In the genomic region with DNA sequence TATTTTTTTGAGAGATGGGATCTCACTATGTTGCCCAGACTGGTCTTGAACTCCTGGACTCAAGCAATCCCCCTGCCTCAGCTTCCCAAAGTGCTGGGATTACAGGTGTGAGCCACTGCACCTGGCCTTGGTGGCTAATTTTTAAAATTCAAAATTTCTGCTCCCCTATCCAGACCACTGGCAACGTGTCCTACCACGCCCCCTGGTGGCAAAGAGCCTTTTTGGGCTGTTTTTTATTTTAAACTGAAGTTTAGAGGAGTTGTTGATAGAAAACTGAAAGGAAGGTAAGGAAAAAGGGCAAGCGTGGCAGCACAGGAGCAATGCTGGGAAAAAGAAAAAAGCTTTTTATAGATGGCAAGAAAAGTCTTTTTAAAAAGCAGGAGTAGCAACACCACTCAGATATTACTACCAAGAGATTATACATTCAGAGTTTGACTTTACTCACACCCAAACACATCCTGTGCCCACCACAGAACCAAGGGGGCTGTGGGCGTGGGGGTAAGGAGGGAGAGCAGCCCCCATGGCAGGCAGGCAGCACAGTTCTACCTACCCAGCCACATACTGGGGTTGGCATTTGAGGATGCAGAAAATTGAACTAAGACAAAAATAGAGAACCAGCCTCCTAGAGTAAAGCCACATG, we compare ENCODE assay signal across 1 cellular context.
TF ChIP-seq lines count a peak whose summit lies in the region.

No MANE protein-coding gene starts in this region.

TF ChIP-seq in HepG2, 621 proteins besides CTCF, POLR2A, EP300 and RAD21:
- TF ChIP-seq ERF (CRISPR knock-in tag; IDR thresholded peaks at IDR 0.05): peak; percentile 19; the same call in 1 of the 2 replicates
- TF ChIP-seq, protein P1, sequence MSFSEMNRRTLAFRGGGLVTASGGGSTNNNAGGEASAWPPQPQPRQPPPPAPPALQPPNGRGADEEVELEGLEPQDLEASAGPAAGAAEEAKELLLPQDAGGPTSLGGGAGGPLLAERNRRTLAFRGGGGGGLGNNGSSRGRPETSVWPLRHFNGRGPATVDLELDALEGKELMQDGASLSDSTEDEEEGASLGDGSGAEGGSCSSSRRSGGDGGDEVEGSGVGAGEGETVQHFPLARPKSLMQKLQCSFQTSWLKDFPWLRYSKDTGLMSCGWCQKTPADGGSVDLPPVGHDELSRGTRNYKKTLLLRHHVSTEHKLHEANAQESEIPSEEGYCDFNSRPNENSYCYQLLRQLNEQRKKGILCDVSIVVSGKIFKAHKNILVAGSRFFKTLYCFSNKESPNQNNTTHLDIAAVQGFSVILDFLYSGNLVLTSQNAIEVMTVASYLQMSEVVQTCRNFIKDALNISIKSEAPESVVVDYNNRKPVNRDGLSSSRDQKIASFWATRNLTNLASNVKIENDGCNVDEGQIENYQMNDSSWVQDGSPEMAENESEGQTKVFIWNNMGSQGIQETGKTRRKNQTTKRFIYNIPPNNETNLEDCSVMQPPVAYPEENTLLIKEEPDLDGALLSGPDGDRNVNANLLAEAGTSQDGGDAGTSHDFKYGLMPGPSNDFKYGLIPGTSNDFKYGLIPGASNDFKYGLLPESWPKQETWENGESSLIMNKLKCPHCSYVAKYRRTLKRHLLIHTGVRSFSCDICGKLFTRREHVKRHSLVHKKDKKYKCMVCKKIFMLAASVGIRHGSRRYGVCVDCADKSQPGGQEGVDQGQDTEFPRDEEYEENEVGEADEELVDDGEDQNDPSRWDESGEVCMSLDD (CRISPR knock-in tag; IDR thresholded peaks at IDR 0.05; ENCODE audit: borderline replicate concordance): peak; percentile 39; the same call in 1 of the 2 replicates
- 0 out of 2 replicates have a peak, but pooled peaks have one; percentile 22 for TF ChIP-seq ELF1 (CRISPR knock-in tag; IDR thresholded peaks at IDR 0.05)
- TF ChIP-seq NR2F1 (CRISPR knock-in tag; IDR thresholded peaks at IDR 0.05): no peak
- no peak for TF ChIP-seq ZNF713 (CRISPR knock-in tag; IDR thresholded peaks at IDR 0.05)
- TF ChIP-seq, protein P2, sequence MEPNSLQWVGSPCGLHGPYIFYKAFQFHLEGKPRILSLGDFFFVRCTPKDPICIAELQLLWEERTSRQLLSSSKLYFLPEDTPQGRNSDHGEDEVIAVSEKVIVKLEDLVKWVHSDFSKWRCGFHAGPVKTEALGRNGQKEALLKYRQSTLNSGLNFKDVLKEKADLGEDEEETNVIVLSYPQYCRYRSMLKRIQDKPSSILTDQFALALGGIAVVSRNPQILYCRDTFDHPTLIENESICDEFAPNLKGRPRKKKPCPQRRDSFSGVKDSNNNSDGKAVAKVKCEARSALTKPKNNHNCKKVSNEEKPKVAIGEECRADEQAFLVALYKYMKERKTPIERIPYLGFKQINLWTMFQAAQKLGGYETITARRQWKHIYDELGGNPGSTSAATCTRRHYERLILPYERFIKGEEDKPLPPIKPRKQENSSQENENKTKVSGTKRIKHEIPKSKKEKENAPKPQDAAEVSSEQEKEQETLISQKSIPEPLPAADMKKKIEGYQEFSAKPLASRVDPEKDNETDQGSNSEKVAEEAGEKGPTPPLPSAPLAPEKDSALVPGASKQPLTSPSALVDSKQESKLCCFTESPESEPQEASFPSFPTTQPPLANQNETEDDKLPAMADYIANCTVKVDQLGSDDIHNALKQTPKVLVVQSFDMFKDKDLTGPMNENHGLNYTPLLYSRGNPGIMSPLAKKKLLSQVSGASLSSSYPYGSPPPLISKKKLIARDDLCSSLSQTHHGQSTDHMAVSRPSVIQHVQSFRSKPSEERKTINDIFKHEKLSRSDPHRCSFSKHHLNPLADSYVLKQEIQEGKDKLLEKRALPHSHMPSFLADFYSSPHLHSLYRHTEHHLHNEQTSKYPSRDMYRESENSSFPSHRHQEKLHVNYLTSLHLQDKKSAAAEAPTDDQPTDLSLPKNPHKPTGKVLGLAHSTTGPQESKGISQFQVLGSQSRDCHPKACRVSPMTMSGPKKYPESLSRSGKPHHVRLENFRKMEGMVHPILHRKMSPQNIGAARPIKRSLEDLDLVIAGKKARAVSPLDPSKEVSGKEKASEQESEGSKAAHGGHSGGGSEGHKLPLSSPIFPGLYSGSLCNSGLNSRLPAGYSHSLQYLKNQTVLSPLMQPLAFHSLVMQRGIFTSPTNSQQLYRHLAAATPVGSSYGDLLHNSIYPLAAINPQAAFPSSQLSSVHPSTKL (CRISPR knock-in tag; IDR thresholded peaks at IDR 0.05): peak; percentile 30; the same call in 1 of the 2 replicates
- peak; percentile 20 for TF ChIP-seq ASH2L (IDR thresholded peaks at IDR 0.05; ENCODE audit: insufficient read length, low read depth, low read length)
- TF ChIP-seq ESRRA (CRISPR knock-in tag; IDR thresholded peaks at IDR 0.05; ENCODE audit: low read depth): no peak
- 0 out of 2 replicates have a peak, but pooled peaks have one; percentile 26 for TF ChIP-seq GABPB1 (CRISPR knock-in tag; IDR thresholded peaks at IDR 0.05)
- no peak for TF ChIP-seq ZNF431 (CRISPR knock-in tag; IDR thresholded peaks at IDR 0.05; ENCODE audit: borderline replicate concordance, low read depth)
- 0 out of 2 replicates have a peak, but pooled peaks have one; percentile 31 for TF ChIP-seq ZNF605 (CRISPR knock-in tag; IDR thresholded peaks at IDR 0.05)
- TF ChIP-seq GATAD2A (CRISPR knock-in tag; IDR thresholded peaks at IDR 0.05): peak; percentile 47; the same call in 1 of the 2 replicates
- TF ChIP-seq ZNF121 (CRISPR knock-in tag; IDR thresholded peaks at IDR 0.05): peak; percentile 61
- TF ChIP-seq SMC3 (IDR thresholded peaks at IDR 0.05; ENCODE audit: low read length): peak; percentile 69
- TF ChIP-seq, protein P3, sequence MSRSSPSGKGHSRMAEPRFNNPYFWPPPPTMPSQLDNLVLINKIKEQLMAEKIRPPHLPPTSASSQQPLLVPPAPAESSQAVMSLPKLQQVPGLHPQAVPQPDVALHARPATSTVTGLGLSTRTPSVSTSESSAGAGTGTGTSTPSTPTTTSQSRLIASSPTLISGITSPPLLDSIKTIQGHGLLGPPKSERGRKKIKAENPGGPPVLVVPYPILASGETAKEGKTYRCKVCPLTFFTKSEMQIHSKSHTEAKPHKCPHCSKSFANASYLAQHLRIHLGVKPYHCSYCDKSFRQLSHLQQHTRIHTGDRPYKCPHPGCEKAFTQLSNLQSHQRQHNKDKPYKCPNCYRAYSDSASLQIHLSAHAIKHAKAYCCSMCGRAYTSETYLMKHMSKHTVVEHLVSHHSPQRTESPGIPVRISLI (CRISPR knock-in tag; IDR thresholded peaks at IDR 0.05; ENCODE audit: borderline replicate concordance): peak; percentile 12; the same call in 1 of the 2 replicates
- TF ChIP-seq ZNF891 (CRISPR knock-in tag; IDR thresholded peaks at IDR 0.05): no peak
- TF ChIP-seq, protein P4, sequence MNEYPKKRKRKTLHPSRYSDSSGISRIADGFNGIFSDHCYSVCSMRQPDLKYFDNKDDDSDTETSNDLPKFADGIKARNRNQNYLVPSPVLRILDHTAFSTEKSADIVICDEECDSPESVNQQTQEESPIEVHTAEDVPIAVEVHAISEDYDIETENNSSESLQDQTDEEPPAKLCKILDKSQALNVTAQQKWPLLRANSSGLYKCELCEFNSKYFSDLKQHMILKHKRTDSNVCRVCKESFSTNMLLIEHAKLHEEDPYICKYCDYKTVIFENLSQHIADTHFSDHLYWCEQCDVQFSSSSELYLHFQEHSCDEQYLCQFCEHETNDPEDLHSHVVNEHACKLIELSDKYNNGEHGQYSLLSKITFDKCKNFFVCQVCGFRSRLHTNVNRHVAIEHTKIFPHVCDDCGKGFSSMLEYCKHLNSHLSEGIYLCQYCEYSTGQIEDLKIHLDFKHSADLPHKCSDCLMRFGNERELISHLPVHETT (CRISPR knock-in tag; conservative IDR thresholded peaks at IDR 0.05): peak; percentile 46; the same call in 1 of the 2 replicates
- TF ChIP-seq STAG1 (CRISPR knock-in tag; IDR thresholded peaks at IDR 0.05): peak; percentile 77
- TF ChIP-seq MED1 (CRISPR knock-in tag; IDR thresholded peaks at IDR 0.05): peak; percentile 37; the same call in 1 of the 2 replicates
- TF ChIP-seq HDAC2 (CRISPR knock-in tag; IDR thresholded peaks at IDR 0.05): no peak
- no peak for TF ChIP-seq LCORL (IDR thresholded peaks at IDR 0.05)
- TF ChIP-seq LCORL (CRISPR knock-in tag; IDR thresholded peaks at IDR 0.05): peak; percentile 50; the same call in 1 of the 2 replicates
- TF ChIP-seq MIXL1 (CRISPR knock-in tag; IDR thresholded peaks at IDR 0.05): 0 out of 2 replicates have a peak, but pooled peaks have one; percentile 10
- TF ChIP-seq XRCC5 (optimal IDR thresholded peaks at IDR 0.05; ENCODE audit: low read length): peak; percentile 64
- TF ChIP-seq THAP11 (CRISPR knock-in tag; IDR thresholded peaks at IDR 0.05): 0 out of 2 replicates have a peak, but pooled peaks have one; percentile 16
- 0 out of 2 replicates have a peak, but pooled peaks have one; percentile 54 for TF ChIP-seq KLF11 (CRISPR knock-in tag; IDR thresholded peaks at IDR 0.05)
- TF ChIP-seq, protein P5, sequence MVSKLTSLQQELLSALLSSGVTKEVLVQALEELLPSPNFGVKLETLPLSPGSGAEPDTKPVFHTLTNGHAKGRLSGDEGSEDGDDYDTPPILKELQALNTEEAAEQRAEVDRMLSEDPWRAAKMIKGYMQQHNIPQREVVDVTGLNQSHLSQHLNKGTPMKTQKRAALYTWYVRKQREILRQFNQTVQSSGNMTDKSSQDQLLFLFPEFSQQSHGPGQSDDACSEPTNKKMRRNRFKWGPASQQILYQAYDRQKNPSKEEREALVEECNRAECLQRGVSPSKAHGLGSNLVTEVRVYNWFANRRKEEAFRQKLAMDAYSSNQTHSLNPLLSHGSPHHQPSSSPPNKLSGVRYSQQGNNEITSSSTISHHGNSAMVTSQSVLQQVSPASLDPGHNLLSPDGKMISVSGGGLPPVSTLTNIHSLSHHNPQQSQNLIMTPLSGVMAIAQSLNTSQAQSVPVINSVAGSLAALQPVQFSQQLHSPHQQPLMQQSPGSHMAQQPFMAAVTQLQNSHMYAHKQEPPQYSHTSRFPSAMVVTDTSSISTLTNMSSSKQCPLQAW (CRISPR knock-in tag; IDR thresholded peaks at IDR 0.05): 0 out of 2 replicates have a peak, but pooled peaks have one; percentile 23
- 0 out of 2 replicates have a peak, but pooled peaks have one; percentile 20 for TF ChIP-seq KAT7 (CRISPR knock-in tag; IDR thresholded peaks at IDR 0.05; ENCODE audit: borderline replicate concordance)
- peak; percentile 65 for TF ChIP-seq IKZF4 (CRISPR knock-in tag; IDR thresholded peaks at IDR 0.05; ENCODE audit: borderline replicate concordance, low read depth, not compliant biosample characterization)
- TF ChIP-seq, protein P6, sequence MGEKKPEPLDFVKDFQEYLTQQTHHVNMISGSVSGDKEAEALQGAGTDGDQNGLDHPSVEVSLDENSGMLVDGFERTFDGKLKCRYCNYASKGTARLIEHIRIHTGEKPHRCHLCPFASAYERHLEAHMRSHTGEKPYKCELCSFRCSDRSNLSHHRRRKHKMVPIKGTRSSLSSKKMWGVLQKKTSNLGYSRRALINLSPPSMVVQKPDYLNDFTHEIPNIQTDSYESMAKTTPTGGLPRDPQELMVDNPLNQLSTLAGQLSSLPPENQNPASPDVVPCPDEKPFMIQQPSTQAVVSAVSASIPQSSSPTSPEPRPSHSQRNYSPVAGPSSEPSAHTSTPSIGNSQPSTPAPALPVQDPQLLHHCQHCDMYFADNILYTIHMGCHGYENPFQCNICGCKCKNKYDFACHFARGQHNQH (CRISPR knock-in tag; IDR thresholded peaks at IDR 0.05): 0 out of 2 replicates have a peak, but pooled peaks have one; percentile 25
- TF ChIP-seq GFI1 (CRISPR knock-in tag; IDR thresholded peaks at IDR 0.05; ENCODE audit: borderline replicate concordance): 0 out of 2 replicates have a peak, but pooled peaks have one; percentile 29
- TF ChIP-seq, protein P7, sequence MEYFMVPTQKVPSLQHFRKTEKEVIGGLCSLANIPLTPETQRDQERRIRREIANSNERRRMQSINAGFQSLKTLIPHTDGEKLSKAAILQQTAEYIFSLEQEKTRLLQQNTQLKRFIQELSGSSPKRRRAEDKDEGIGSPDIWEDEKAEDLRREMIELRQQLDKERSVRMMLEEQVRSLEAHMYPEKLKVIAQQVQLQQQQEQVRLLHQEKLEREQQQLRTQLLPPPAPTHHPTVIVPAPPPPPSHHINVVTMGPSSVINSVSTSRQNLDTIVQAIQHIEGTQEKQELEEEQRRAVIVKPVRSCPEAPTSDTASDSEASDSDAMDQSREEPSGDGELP (IDR thresholded peaks at IDR 0.05; ENCODE audit: borderline replicate concordance, low read depth): peak; percentile 17; the same call in 1 of the 2 replicates
